Comparison of ENCODE assay signal across 21 cellular contexts in the genomic region with DNA sequence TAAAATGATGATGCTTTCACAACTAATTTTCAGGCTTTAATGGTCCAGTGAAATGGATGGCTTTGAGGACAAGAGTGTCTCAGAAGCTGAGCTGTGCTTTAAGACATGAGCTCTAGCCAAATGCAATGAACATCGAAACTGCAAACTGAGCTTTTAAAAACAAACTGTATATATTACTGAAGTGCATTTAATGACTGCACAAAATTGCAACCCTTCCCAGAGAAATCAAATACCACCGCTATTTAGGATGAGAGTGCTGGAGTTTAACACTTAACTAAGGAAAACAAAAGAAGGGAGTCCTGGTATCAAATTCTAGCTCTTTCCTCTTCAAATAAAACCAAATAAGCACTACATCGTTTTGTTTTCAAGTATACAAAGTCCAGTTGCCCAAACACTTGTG.
"Had no signal": no experiment of that assay in that cellular context is flagged by ENCODE, and none has a peak within 500 bp of the region (broad histone marks: within the 10 kb centered on the region; RNA-seq: fewer than 3 reads in every experiment).

No MANE protein-coding gene starts in this region.

- DNase-seq: activated CD4-positive, alpha-beta memory T cell treated with anti-CD3 and anti-CD28 coated beads for 36 hours; activated CD4-positive, alpha-beta T cell treated with anti-CD3 and anti-CD28 coated beads, Interleukin-2, amount 10 ng/mL, durations not matched to agents 7 days and 5 days; activated CD4-positive, CD25-positive, alpha-beta regulatory T cell; activated CD8-positive, alpha-beta memory T cell treated with anti-CD3 and anti-CD28 coated beads for 24 hours; activated gamma-delta T cell treated with Interleukin-2 at 50 U/mL for 16 hours; activated naive CD4-positive, alpha-beta T cell treated with anti-CD3 and anti-CD28 coated beads, Interleukin-2, amount 10 ng/mL, durations not matched to agents 7 days and 5 days; activated naive CD8-positive, alpha-beta T cell treated with anti-CD3 and anti-CD28 coated beads for 36 hours; activated T-cell treated with anti-CD3 and anti-CD28 coated beads, Interleukin-2, amount 50 U/mL, for 72 hours; brain microvascular endothelial cell; KG1; NCI-H1048; NCI-H1436 treated with DMSO at 0.1 percent for 48 hours; NCI-H446; NCI-H524; PC-9; T-cell; T-helper 2 cell; T1000 had no signal

- H3K27ac ChIP-seq: brain microvascular endothelial cell, cardiac muscle cell, PC-9, SK-N-MC, VCaP had no signal

- H3K36me3 ChIP-seq: brain microvascular endothelial cell, cardiac muscle cell had no signal

- H3K4me3 ChIP-seq: cardiac muscle cell, PC-9, SK-N-MC had no signal

- H3K27me3 ChIP-seq: brain microvascular endothelial cell had no signal
